Comparison of ENCODE assay signal across 8 cellular contexts in the genomic region with DNA sequence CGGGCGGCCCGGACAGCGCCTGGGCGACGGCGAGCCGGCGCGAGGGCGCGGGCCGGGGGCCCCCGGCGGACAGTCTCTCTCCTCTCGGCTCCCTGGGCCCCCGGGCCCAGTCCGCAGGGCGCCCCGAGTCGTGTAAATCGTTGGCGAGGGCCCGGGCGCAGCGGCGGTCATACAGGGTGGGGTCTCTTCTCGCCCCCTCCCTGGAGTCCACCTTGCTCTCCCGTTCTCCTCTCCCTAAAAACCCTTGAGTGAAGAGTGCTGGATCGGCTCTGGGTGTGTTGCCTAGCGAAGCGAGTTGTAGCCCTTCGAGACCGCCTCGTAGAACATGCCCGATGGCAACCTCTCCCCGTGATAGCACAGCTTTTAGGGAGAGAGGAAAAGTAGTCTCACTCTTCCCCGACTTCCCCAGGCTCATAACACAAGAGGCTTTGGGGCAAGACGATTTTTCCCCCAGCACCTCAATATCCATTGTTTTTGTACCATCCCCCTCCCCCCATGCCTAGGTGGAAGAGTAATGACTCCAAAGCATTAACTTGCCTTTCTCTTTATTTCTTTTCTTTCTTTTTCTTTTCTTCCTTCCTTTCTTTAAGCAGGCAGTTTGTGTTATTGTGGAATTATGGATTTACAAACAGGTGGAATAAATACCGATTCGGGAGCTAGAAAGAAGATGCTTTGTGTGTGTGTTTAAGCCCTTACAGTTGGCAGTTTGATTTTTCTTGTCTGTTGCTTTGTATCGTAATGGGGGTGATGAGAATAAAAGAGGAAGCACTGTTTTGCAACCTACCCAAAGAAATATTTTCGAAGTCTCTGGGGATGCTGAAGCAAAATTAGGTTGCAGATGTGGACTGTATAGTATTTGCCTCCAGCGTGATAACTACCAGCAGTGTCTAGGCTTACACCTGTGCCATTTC.
A peak's percentile ranks its signal among the peaks of the same experiment; 100 is the strongest.
DNase-seq lines count a peak whose midpoint lies in the region; ATAC-seq and TF ChIP-seq lines count a peak whose summit lies in the region.

No MANE protein-coding gene starts in this region.

- peaks cover 45% of the 10 kb centered on the region for H3K4me1 Mint-ChIP-seq in central memory CD8-positive, alpha-beta T cell

- no peak for TF ChIP-seq RAD21 in Ishikawa (IDR thresholded peaks at IDR 0.05; ENCODE audit: low read depth)

- ATAC-seq in GM21723 (IDR thresholded peaks at IDR 0.05; ENCODE audit: unreplicated experiment), result peak; percentile 28
- no peak for ATAC-seq in central memory CD8-positive, alpha-beta T cell (replicated peaks; ENCODE audit: extremely low read depth, poor library complexity, severe bottlenecking)

- TF ChIP-seq EP300 in Ishikawa (IDR thresholded peaks at IDR 0.05; ENCODE audit: borderline replicate concordance), result no peak

- H3K9me3 Mint-ChIP-seq in central memory CD8-positive, alpha-beta T cell, result no peaks in the 10 kb centered on the region

- H3K36me3 Mint-ChIP-seq in central memory CD8-positive, alpha-beta T cell (ENCODE audit: insufficient read depth), result peaks cover 23% of the 10 kb centered on the region

- H3K4me3 Mint-ChIP-seq in central memory CD8-positive, alpha-beta T cell, result peak overlapping the region; percentile 95

- DNase-seq in DMS153 treated with DMSO at 0.1 percent for 48 hours (lab: John Stamatoyannopoulos, UW; ENCODE audit: unreplicated experiment) (peak; percentile 24), DMS153 (lab: John Stamatoyannopoulos, UW) (no peak), SKM-1 treated with dmso at 0.1 percent for 144 hours (lab: John Stamatoyannopoulos, UW; ENCODE audit: unreplicated experiment) (peak; percentile 83), kidney glomerular epithelial cell (lab: John Stamatoyannopoulos, UW) (peak; percentile 78)
- no peak for DNase-seq in central memory CD8-positive, alpha-beta T cell (ENCODE audit: low spot score in 2 of 2)
- peak; percentile 6 for DNase-seq in stimulated activated CD8-positive, alpha-beta memory T cell treated with anti-CD3 and anti-CD28 coated beads, Interleukin-12 subunit alpha, Interleukin-12 subunit beta, amount 100 ng/mL, for 1 hour (ENCODE audit: low read depth)

- peak overlapping the region; percentile 95 for H3K27ac Mint-ChIP-seq in central memory CD8-positive, alpha-beta T cell (ENCODE audit: low read depth)

- no peaks in the 10 kb centered on the region for H3K27me3 Mint-ChIP-seq in central memory CD8-positive, alpha-beta T cell

TF ChIP-seq in Ishikawa, 13 proteins besides CTCF, POLR2A, EP300 and RAD21:
- TF ChIP-seq REST (IDR thresholded peaks at IDR 0.05; ENCODE audit: low read depth) (no peak), CREB1 (IDR thresholded peaks at IDR 0.05; ENCODE audit: low read depth) (no peak), ZBTB7A (IDR thresholded peaks at IDR 0.05; ENCODE audit: low read depth) (peak; percentile 67; the same call in 1 of the 2 replicates), FOXM1 (IDR thresholded peaks at IDR 0.05; ENCODE audit: borderline replicate concordance, low read depth) (no peak), TEAD4 (IDR thresholded peaks at IDR 0.05) (no peak), EGR1 (IDR thresholded peaks at IDR 0.05) (no peak)
- TF ChIP-seq, protein P1, sequence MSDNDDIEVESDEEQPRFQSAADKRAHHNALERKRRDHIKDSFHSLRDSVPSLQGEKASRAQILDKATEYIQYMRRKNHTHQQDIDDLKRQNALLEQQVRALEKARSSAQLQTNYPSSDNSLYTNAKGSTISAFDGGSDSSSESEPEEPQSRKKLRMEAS (IDR thresholded peaks at IDR 0.05), result no peak
- TF ChIP-seq, protein P2, sequence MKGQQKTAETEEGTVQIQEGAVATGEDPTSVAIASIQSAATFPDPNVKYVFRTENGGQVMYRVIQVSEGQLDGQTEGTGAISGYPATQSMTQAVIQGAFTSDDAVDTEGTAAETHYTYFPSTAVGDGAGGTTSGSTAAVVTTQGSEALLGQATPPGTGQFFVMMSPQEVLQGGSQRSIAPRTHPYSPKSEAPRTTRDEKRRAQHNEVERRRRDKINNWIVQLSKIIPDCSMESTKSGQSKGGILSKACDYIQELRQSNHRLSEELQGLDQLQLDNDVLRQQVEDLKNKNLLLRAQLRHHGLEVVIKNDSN (IDR thresholded peaks at IDR 0.05), result no peak

Comparison
In these comparisons a context has a peak if more than half of its experiments do, and no peak if none do; other contexts are left out.
1. DNase-seq: peak in DMS153 treated with DMSO at 0.1 percent for 48 hours (single experiment), SKM-1 treated with dmso at 0.1 percent for 144 hours (single experiment), kidney glomerular epithelial cell (single experiment) and stimulated activated CD8-positive, alpha-beta memory T cell treated with anti-CD3 and anti-CD28 coated beads, Interleukin-12 subunit alpha, Interleukin-12 subunit beta, amount 100 ng/mL, for 1 hour (single experiment); none in DMS153 (single experiment) and central memory CD8-positive, alpha-beta T cell (0 of 2).